Comparison of ENCODE assay signal across 18 cellular contexts in genomic region chr13:68099616-68100015, GRCh38.
DNase-seq lines count a peak whose midpoint lies in the region; ATAC-seq and TF ChIP-seq lines count a peak whose summit lies in the region.
"Had no signal": no experiment of that assay in that cellular context is flagged by ENCODE, and none has a peak within 500 bp of the region (broad histone marks: within the 10 kb centered on the region; RNA-seq: fewer than 3 reads in every experiment).

No MANE protein-coding gene starts in this region.

- H3K4me1 ChIP-seq in naive thymus-derived CD4-positive, alpha-beta T cell (ENCODE audit: control insufficient read depth in 2 of 2, insufficient read depth in 2 of 2, low read length in 2 of 2), result no peaks in the 10 kb centered on the region
- H3K4me1 ChIP-seq: esophagus squamous epithelium, parathyroid adenoma, testis had no signal

- H3K27ac ChIP-seq in naive thymus-derived CD4-positive, alpha-beta T cell (ENCODE audit: low read depth, low read length), result no peak overlapping the region
- H3K27ac ChIP-seq: coronary artery, esophagus squamous epithelium, parathyroid adenoma, testis had no signal

- in situ Hi-C loops in GM13977 (cut with MboI; ENCODE audit: low pct_unique_long_range_greater_than_20kb, low sequenced_read_pairs, unreplicated experiment), result no loop called here

- H3K36me3 ChIP-seq in naive thymus-derived CD4-positive, alpha-beta T cell (ENCODE audit: control insufficient read depth in 2 of 3, insufficient read depth in 3 of 3, low read length in 3 of 3), result no peaks in the 10 kb centered on the region
- H3K36me3 ChIP-seq: esophagus squamous epithelium had no signal

- H3K27me3 Mint-ChIP-seq in naive thymus-derived CD4-positive, alpha-beta T cell, result no peaks in the 10 kb centered on the region

- DNase-seq in HCEC 1CT, result peak; percentile 68
- DNase-seq in OCI-M1 (lab: John Stamatoyannopoulos, UW), result peak; percentile 18
- DNase-seq in choroid plexus epithelial cell (ENCODE audit: low read depth), result peak; percentile 88
- peak; percentile 73 for DNase-seq in kidney tubule cell (ENCODE audit: low spot score)
- DNase-seq in naive thymus-derived CD4-positive, alpha-beta T cell, result no peak
- no peak for DNase-seq in GM13977 (ENCODE audit: low spot score)
- DNase-seq: activated CD4-positive, alpha-beta T cell treated with anti-CD3 and anti-CD28 coated beads for 48 hours; AML-193; esophagus squamous epithelium; immature natural killer cell; mucosa of descending colon; NCI-H1436; T-helper 2 cell; testis had no signal

- CTCF ChIA-PET in naive thymus-derived CD4-positive, alpha-beta T cell (lab: Charles Lee), result no interaction called here

- H3K27ac Mint-ChIP-seq in naive thymus-derived CD4-positive, alpha-beta T cell, result no peak overlapping the region
- H3K27ac Mint-ChIP-seq: immature natural killer cell had no signal

- POLR2A ChIA-PET in naive thymus-derived CD4-positive, alpha-beta T cell (lab: Charles Lee), result no interaction called here

- no peaks in the 10 kb centered on the region for H3K36me3 Mint-ChIP-seq in naive thymus-derived CD4-positive, alpha-beta T cell
- H3K36me3 Mint-ChIP-seq: immature natural killer cell had no signal

- ATAC-seq in naive thymus-derived CD4-positive, alpha-beta T cell, result no peak
- no peak for ATAC-seq in HG02798 (IDR thresholded peaks at IDR 0.05; ENCODE audit: poor library complexity, unreplicated experiment)
- no peak for ATAC-seq in esophagus mucosa
- ATAC-seq: mucosa of descending colon had no signal

- no peak overlapping the region for H3K4me3 Mint-ChIP-seq in naive thymus-derived CD4-positive, alpha-beta T cell
- H3K4me3 Mint-ChIP-seq: immature natural killer cell had no signal

- H3K4me1 Mint-ChIP-seq in naive thymus-derived CD4-positive, alpha-beta T cell, result no peaks in the 10 kb centered on the region
- H3K4me1 Mint-ChIP-seq: immature natural killer cell had no signal

- H3K27me3 ChIP-seq in naive thymus-derived CD4-positive, alpha-beta T cell (ENCODE audit: control insufficient read depth in 2 of 2, insufficient read depth in 2 of 2, low read length in 2 of 2), result no peaks in the 10 kb centered on the region
- H3K27me3 ChIP-seq: esophagus squamous epithelium, testis had no signal

- peaks cover 0 to 18% (median 7%) of the 10 kb centered on the region in 11 donors for H3K9me3 Mint-ChIP-seq in naive thymus-derived CD4-positive, alpha-beta T cell

- H3K9me3 ChIP-seq in naive thymus-derived CD4-positive, alpha-beta T cell (ENCODE audit: control insufficient read depth in 2 of 3, low read length in 3 of 3), result no peaks in the 10 kb centered on the region
- H3K9me3 ChIP-seq: mucosa of descending colon, testis had no signal

- no peak for TF ChIP-seq CTCF in choroid plexus epithelial cell (conservative IDR thresholded peaks at IDR 0.05; ENCODE audit: low read depth, low read length)
- TF ChIP-seq CTCF in GM13977 (IDR thresholded peaks at IDR 0.05; ENCODE audit: extremely low read depth, insufficient read depth, missing control alignments), result no peak

- intact Hi-C loops in naive thymus-derived CD4-positive, alpha-beta T cell (cut with micrococcal nuclease), result no loop called here

- H3K4me3 ChIP-seq in choroid plexus epithelial cell (ENCODE audit: low read depth, low read length), result no peak overlapping the region
- no peak overlapping the region for H3K4me3 ChIP-seq in naive thymus-derived CD4-positive, alpha-beta T cell (ENCODE audit: low read length)
- H3K4me3 ChIP-seq: coronary artery, esophagus squamous epithelium, mucosa of descending colon, testis had no signal

Comparison
In these comparisons a context has a peak if more than half of its experiments do, and no peak if none do; other contexts are left out.
1. DNase-seq: peak in HCEC 1CT (single experiment), OCI-M1 (single experiment), choroid plexus epithelial cell (single experiment) and kidney tubule cell (single experiment); none in naive thymus-derived CD4-positive, alpha-beta T cell (0 of 9) and GM13977 (single experiment).